1 cellular context compared by ENCODE assay signal in genomic region chr16:1078579-1079021, GRCh38.
TF ChIP-seq lines count a peak whose summit lies in the region.

No MANE protein-coding gene starts in this region.

TF ChIP-seq in GM23338, 12 proteins besides CTCF, POLR2A, EP300 and RAD21 (continued from another document):
- TF ChIP-seq ZNF462 (CRISPR knock-in tag; IDR thresholded peaks at IDR 0.05) (no peak), CREB1 (CRISPR knock-in tag; IDR thresholded peaks at IDR 0.05; ENCODE audit: low read depth) (no peak), NANOG (IDR thresholded peaks at IDR 0.05; ENCODE audit: borderline replicate concordance) (no peak), JUNB (IDR thresholded peaks at IDR 0.05; ENCODE audit: unreplicated experiment) (no peak), EZH2 (IDR thresholded peaks at IDR 0.05; ENCODE audit: low read depth, unreplicated experiment) (no peak)
TF ChIP-seq in GM23338: peak in this region for 0.
